Comparison of ENCODE assay signal across 17 cellular contexts in the genomic region with DNA sequence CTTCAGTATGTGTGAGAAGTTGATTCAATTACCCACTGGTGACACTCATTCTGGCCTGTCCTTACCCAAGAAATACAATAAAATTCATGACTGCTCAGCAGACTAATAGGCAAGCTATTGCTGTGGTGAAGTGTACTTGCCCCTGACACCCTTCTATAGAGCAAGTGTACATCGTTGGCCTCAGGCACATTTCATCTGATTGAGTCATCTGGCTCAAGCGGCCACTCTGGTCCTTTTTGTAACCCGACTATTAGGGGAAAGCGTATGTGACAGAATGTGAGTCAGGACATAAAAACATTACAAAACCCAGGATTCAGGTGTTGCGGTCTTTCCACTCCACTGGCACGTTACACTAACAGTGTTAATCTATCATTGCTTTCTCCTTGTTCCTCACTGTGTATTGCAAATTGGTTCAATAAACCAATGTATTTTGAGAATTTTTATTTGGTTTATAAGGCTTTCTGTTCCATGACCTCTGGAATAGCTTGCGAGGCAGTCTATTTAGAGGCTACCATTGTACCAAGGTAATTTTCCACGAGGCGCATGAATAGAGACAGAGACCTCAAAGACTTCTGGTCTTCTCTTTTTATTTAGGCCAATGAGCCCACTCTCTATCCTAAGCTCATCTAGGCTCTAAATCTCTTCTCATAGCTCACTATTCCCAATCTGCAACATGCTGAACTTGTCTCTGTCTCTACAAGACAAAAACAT. TPM values are rescaled to one million over a fixed set of nuclear protein-coding genes. Genes with fewer than 3 reads are reported as not detected.
DNase-seq lines count a peak whose midpoint lies in the region; ATAC-seq and TF ChIP-seq lines count a peak whose summit lies in the region.
"Had no signal": no experiment of that assay in that cellular context is flagged by ENCODE, and none has a peak within 500 bp of the region (broad histone marks: within the 10 kb centered on the region; RNA-seq: fewer than 3 reads in every experiment).

No MANE protein-coding gene starts in this region.

- 93 to 95% methylated on average over 9 of the region's 9 CpGs for WGBS in thyroid gland, 2 donors

- TF ChIP-seq POLR2A in thyroid gland (IDR thresholded peaks at IDR 0.05): no peak

- H3K4me1 ChIP-seq in left lung (no peaks in the 10 kb centered on the region), thyroid gland (no peaks in the 10 kb centered on the region)
- H3K4me1 ChIP-seq: tibial artery had no signal

- in situ Hi-C loops in Caki2 (cut with HindIII; ENCODE audit: low pct_unique_long_range_greater_than_20kb, low sequenced_read_pairs) (no loop called here), brain microvascular endothelial cell (cut with HindIII; ENCODE audit: low pct_ligation_motif_present, low sequenced_read_pairs) (no loop called here)

- H3K36me3 ChIP-seq in brain microvascular endothelial cell (replicated peaks) (no peaks in the 10 kb centered on the region), left lung (no peaks in the 10 kb centered on the region), thyroid gland (no peaks in the 10 kb centered on the region)

- peak; percentile 99 for DNase-seq in Caki2 (ENCODE audit: low read depth)
- peak; percentile 99 for DNase-seq in M059J (ENCODE audit: low read depth)
- peak; percentile 91 for DNase-seq in brain microvascular endothelial cell
- DNase-seq in left lung: no peak
- no peak for DNase-seq in thyroid gland
- DNase-seq in NK-92 treated with Interleukin-12 subunit alpha and Interleukin-12 subunit beta, amount 100 ng/mL, for 24 hours (lab: John Stamatoyannopoulos, UW): no peak
- no peak for DNase-seq in NOMO-1 treated with DMSO at 0.1 percent for 48 hours (lab: John Stamatoyannopoulos, UW; ENCODE audit: unreplicated experiment)
- DNase-seq: activated naive CD8-positive, alpha-beta T cell treated with anti-CD3 and anti-CD28 coated beads, Interleukin-2, amount 10 ng/mL, durations not matched to agents 7 days and 5 days; CD8-positive, alpha-beta T cell; effector CD8-positive, alpha-beta T cell; H9; NCI-H1105; NCI-H69; right cardiac atrium; T-helper 1 cell; tibial artery had no signal

- no peak overlapping the region for H3K4me3 ChIP-seq in brain microvascular endothelial cell (ENCODE audit: low read depth, low read length)
- no peak overlapping the region for H3K4me3 ChIP-seq in left lung
- H3K4me3 ChIP-seq in thyroid gland (replicated peaks in 1 of 3): no peak overlapping the region
- H3K4me3 ChIP-seq: tibial artery had no signal

- no peaks in the 10 kb centered on the region for H3K9me3 ChIP-seq in left lung
- H3K9me3 ChIP-seq in thyroid gland: no peaks in the 10 kb centered on the region
- H3K9me3 ChIP-seq: tibial artery had no signal

- H3K27ac ChIP-seq in brain microvascular endothelial cell: peak overlapping the region; percentile 63
- H3K27ac ChIP-seq in left lung: no peak overlapping the region
- no peak overlapping the region for H3K27ac ChIP-seq in thyroid gland
- H3K27ac ChIP-seq: tibial artery had no signal

- peak; percentile 45 for ATAC-seq in left lung
- ATAC-seq in HG02642 (IDR thresholded peaks at IDR 0.05; ENCODE audit: poor library complexity, unreplicated experiment): no peak
- ATAC-seq: CD8-positive, alpha-beta T cell; right cardiac atrium had no signal

- H3K27me3 ChIP-seq in brain microvascular endothelial cell (replicated peaks): no peaks in the 10 kb centered on the region
- H3K27me3 ChIP-seq in left lung: no peaks in the 10 kb centered on the region
- no peaks in the 10 kb centered on the region for H3K27me3 ChIP-seq in thyroid gland
- H3K27me3 ChIP-seq: tibial artery had no signal

- intact Hi-C loops in left lung (cut with DNase I): no loop called here
- intact Hi-C loops in thyroid gland (cut with DNase I): no loop called here

- no peak for TF ChIP-seq CTCF in brain microvascular endothelial cell (IDR thresholded peaks at IDR 0.05; ENCODE audit: low read depth, low read length, missing control alignments)
- no peak for TF ChIP-seq CTCF in left lung (IDR thresholded peaks at IDR 0.05)
- no peak for TF ChIP-seq CTCF in thyroid gland (IDR thresholded peaks at IDR 0.05)

RNA-seq across cellular contexts. Expression of gene TTC32, which starts 10.2 kb away (rescaled TPM):
- 4.8 and 16.7 TPM in 2 replicates for total RNA-seq in Caki2 (2014; rRNA removed; shearing (Covaris generic); ENCODE audit: low replicate concordance)
- 2.4 and 7.4 TPM in 2 replicates for total RNA-seq in M059J (2014; rRNA removed; shearing (Covaris generic))
- 1 to 10 TPM; 6.6 to 9.3 TPM for total RNA-seq in left lung
- total RNA-seq in thyroid gland: 10 to 100 TPM; 12.4 to 28.8 (median 13.7) TPM

Comparison
In these comparisons a context has a peak if more than half of its experiments do, and no peak if none do; other contexts are left out.
1. DNase-seq: peak in Caki2 (single experiment), M059J (single experiment) and brain microvascular endothelial cell (single experiment); none in left lung (0 of 2), thyroid gland (0 of 2), NK-92 treated with Interleukin-12 subunit alpha and Interleukin-12 subunit beta, amount 100 ng/mL, for 24 hours (single experiment) and NOMO-1 treated with DMSO at 0.1 percent for 48 hours (single experiment).